10 cellular contexts compared by ENCODE assay signal in genomic region chr1:30749691-30750583, GRCh38. TPM values are rescaled to one million over a fixed set of nuclear protein-coding genes. Genes with fewer than 3 reads are reported as not detected.
DNase-seq lines count a peak whose midpoint lies in the region; ATAC-seq and TF ChIP-seq lines count a peak whose summit lies in the region.
"Had no signal": no experiment of that assay in that cellular context is flagged by ENCODE, and none has a peak within 500 bp of the region (broad histone marks: within the 10 kb centered on the region; RNA-seq: fewer than 3 reads in every experiment).

No MANE protein-coding gene starts in this region.

- H3K9me3 ChIP-seq in esophagus (ENCODE audit: control insufficient read depth in 2 of 2, insufficient read depth in 1 of 2, low read depth in 1 of 2, low read length in 1 of 2) (no peaks in the 10 kb centered on the region), thymus (ENCODE audit: control insufficient read depth) (no peaks in the 10 kb centered on the region)

- peaks cover 96% of the 10 kb centered on the region for H3K4me1 Mint-ChIP-seq in activated CD8-positive, alpha-beta T cell treated with anti-CD3 and anti-CD28 coated beads for 36 hours (ENCODE audit: low read depth)

- no peaks in the 10 kb centered on the region for H3K27me3 Mint-ChIP-seq in activated CD8-positive, alpha-beta T cell treated with anti-CD3 and anti-CD28 coated beads for 36 hours

- no peak for TF ChIP-seq CTCF in activated CD8-positive, alpha-beta T cell treated with anti-CD3 and anti-CD28 coated beads for 36 hours (IDR thresholded peaks at IDR 0.05)

- 69 to 74% methylated on average over 23 of the region's 23 CpGs for WGBS in esophagus, 2 donors
- WGBS in thymus: 54% methylated on average over 23 of the region's 23 CpGs

- peak overlapping the region; percentile 87 for H3K4me3 Mint-ChIP-seq in activated CD8-positive, alpha-beta T cell treated with anti-CD3 and anti-CD28 coated beads for 36 hours

- H3K36me3 ChIP-seq in esophagus (ENCODE audit: control insufficient read depth in 2 of 2, insufficient read depth in 2 of 2, low read length in 1 of 2) (no peaks in the 10 kb centered on the region), thymus (ENCODE audit: control insufficient read depth, insufficient read depth) (peaks cover 11% of the 10 kb centered on the region)

- H3K36me3 Mint-ChIP-seq in activated CD8-positive, alpha-beta T cell treated with anti-CD3 and anti-CD28 coated beads for 36 hours (ENCODE audit: low read depth): peaks cover 75% of the 10 kb centered on the region

- H3K27me3 ChIP-seq in esophagus (ENCODE audit: control insufficient read depth in 1 of 2, insufficient read depth in 2 of 2, low read length in 2 of 2) (no peaks in the 10 kb centered on the region), thymus (ENCODE audit: control insufficient read depth, insufficient read depth) (no peaks in the 10 kb centered on the region)

- POLR2A ChIA-PET in activated CD8-positive, alpha-beta T cell treated with anti-CD3 and anti-CD28 coated beads for 36 hours (lab: Charles Lee): interaction anchor here (0.9 to 36.3 kb wide), 4 partner anchors 9 to 31 kb away, joined by 3 to 671 read pairs (median 342); partner anchors contain the start of genes LAPTM5 and MATN1

- peak overlapping the region; percentile 98 for H3K27ac Mint-ChIP-seq in activated CD8-positive, alpha-beta T cell treated with anti-CD3 and anti-CD28 coated beads for 36 hours

- intact Hi-C loops in activated CD8-positive, alpha-beta T cell treated with anti-CD3 and anti-CD28 coated beads for 36 hours (cut with micrococcal nuclease): no loop called here

- H3K27ac ChIP-seq in esophagus (ENCODE audit: low read depth in 2 of 2, low read length in 1 of 2) (peak overlapping the region; percentile 22 to 67), thymus (ENCODE audit: low read depth) (peak overlapping the region; percentile 79)
- H3K27ac ChIP-seq: 22Rv1 had no signal

- peak; percentile 53 for ATAC-seq in activated CD8-positive, alpha-beta T cell treated with anti-CD3 and anti-CD28 coated beads for 36 hours
- ATAC-seq in GM21529 (IDR thresholded peaks at IDR 0.05; ENCODE audit: unreplicated experiment): no peak

- H3K9me3 Mint-ChIP-seq in activated CD8-positive, alpha-beta T cell treated with anti-CD3 and anti-CD28 coated beads for 36 hours: no peaks in the 10 kb centered on the region

- peak; percentile 23 for DNase-seq in DMS53 (lab: John Stamatoyannopoulos, UW)
- DNase-seq in DMS53 treated with DMSO at 0.1 percent for 48 hours (lab: John Stamatoyannopoulos, UW; ENCODE audit: unreplicated experiment): no peak
- peak; percentile 86 for DNase-seq in activated CD8-positive, alpha-beta T cell treated with anti-CD3 and anti-CD28 coated beads for 36 hours
- no peak for DNase-seq in HCEC 1CT
- DNase-seq in GF-D8 (lab: John Stamatoyannopoulos, UW): no peak
- DNase-seq: NCI-H2107 had no signal

- H3K4me1 ChIP-seq in esophagus (ENCODE audit: control insufficient read depth in 2 of 2, insufficient read depth in 2 of 2, low read length in 1 of 2) (peaks cover 0 to 33% of the 10 kb centered on the region in 2 donors), thymus (ENCODE audit: control insufficient read depth, insufficient read depth, low read length) (peaks cover 75% of the 10 kb centered on the region)

- H3K4me3 ChIP-seq in esophagus (ENCODE audit: low read depth in 1 of 2, low read length in 2 of 2) (no peak overlapping the region), thymus (ENCODE audit: low read length) (no peak overlapping the region)

- CTCF ChIA-PET in activated CD8-positive, alpha-beta T cell treated with anti-CD3 and anti-CD28 coated beads for 36 hours (lab: Charles Lee): interaction anchor here (0.9 to 15.2 kb wide), 3 partner anchors 26 to 30 kb away, joined by 3 to 186 read pairs (median 23); no protein-coding TSS in a partner anchor

RNA-seq across cellular contexts. Expression of gene LAPTM5, which starts 7.6 kb away (rescaled TPM):
- total RNA-seq in activated CD8-positive, alpha-beta T cell treated with anti-CD3 and anti-CD28 coated beads for 36 hours: 100 to 1,000 TPM; 229 to 237 TPM
- polyA plus RNA-seq in esophagus (10 to 100 TPM in 1 of 2 donors, 1 to 10 TPM in 1; 10.0 to 15.5 TPM), thymus (364 TPM)

RNA-seq across cellular contexts. Expression of gene MATN1, which starts 26.6 kb away (rescaled TPM):
- total RNA-seq in activated CD8-positive, alpha-beta T cell treated with anti-CD3 and anti-CD28 coated beads for 36 hours: 1 to 10 TPM in 1 of 2 experiments, under 1 TPM in 1; 0.45 to 1.4 TPM
- polyA plus RNA-seq in esophagus (under 1 TPM; 0.01 to 0.02 TPM), thymus (0.27 TPM)

Comparison
In these comparisons a context has a peak if more than half of its experiments do, and no peak if none do; other contexts are left out.
1. DNase-seq: peak in DMS53 (single experiment) and activated CD8-positive, alpha-beta T cell treated with anti-CD3 and anti-CD28 coated beads for 36 hours (single experiment); none in DMS53 treated with DMSO at 0.1 percent for 48 hours (single experiment), HCEC 1CT (single experiment) and GF-D8 (single experiment).
2. RNA of gene LAPTM5, which starts 7.6 kb away (polyA plus RNA-seq): 364 TPM in thymus (single experiment); 10.0 to 15.5 TPM in esophagus; every median in the first group is over 10 times any median in the second.